In the genomic region with DNA sequence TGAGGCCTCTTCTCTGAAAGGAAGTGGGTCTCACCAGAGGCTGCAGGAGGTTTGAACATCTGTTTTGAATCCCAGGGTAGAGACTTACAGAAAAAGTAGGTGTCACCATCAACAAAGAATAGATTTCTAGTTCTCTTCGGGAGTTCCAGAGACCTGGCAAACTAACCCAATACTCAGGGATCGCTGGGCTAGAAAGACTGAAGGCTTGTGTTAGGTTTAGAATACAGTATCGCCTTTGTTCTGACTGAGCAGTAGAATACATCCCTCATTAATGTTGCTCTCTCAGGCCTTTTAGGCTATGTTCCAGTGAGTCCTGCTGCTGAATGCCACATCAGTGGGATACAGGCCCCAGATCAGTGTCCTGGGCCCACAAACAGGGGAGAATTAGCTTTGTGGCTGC, we compare ENCODE assay signal across 10 cellular contexts. TPM values are rescaled to one million over a fixed set of nuclear protein-coding genes. Genes with fewer than 3 reads are reported as not detected.
A peak's percentile ranks its signal among the peaks of the same experiment; 100 is the strongest.
DNase-seq lines count a peak whose midpoint lies in the region; ATAC-seq and TF ChIP-seq lines count a peak whose summit lies in the region.
"Had no signal": no experiment of that assay in that cellular context is flagged by ENCODE, and none has a peak within 500 bp of the region (broad histone marks: within the 10 kb centered on the region; RNA-seq: fewer than 3 reads in every experiment).

No MANE protein-coding gene starts in this region.

- H3K9me3 Mint-ChIP-seq in nephron, result no peaks in the 10 kb centered on the region
- H3K9me3 Mint-ChIP-seq: activated T-helper 1 cell treated with anti-CD3 and anti-CD28 coated beads, Interleukin-12 subunit alpha, Interleukin-12 subunit beta, Interleukin-2, Interleukin-4 antibody, amounts not matched to agents 30 ng/mL and 10 ng/mL and 1 ng/mL, durations not matched to agents 14 hours and 24 hours and 36 hours had no signal

- ATAC-seq in heart left ventricle (no peak), Right ventricle myocardium superior (ENCODE audit: poor library complexity) (no peak), aorta (ENCODE audit: low FRiP score) (no peak), HG02798 (IDR thresholded peaks at IDR 0.05; ENCODE audit: poor library complexity, unreplicated experiment) (no peak), GM18519 (IDR thresholded peaks at IDR 0.05; ENCODE audit: low FRiP score, unreplicated experiment) (no peak)

- H3K9me3 ChIP-seq in heart left ventricle (no peaks in the 10 kb centered on the region), aorta (ENCODE audit: control insufficient read depth, low read length) (no peaks in the 10 kb centered on the region)

- intact Hi-C loops in heart left ventricle (cut with DNase I), result no loop called here
- intact Hi-C loops in Right ventricle myocardium superior (cut with DNase I), result no loop called here
- intact Hi-C loops in aorta (cut with DNase I), result no loop called here

- H3K4me3 ChIP-seq in heart left ventricle (no peak overlapping the region), aorta (ENCODE audit: low read length in 2 of 2) (no peak overlapping the region)

- peak overlapping the region in 2 of 3 experiments; percentile 26 to 58 for H3K4me3 Mint-ChIP-seq in nephron
- H3K4me3 Mint-ChIP-seq: activated T-helper 1 cell treated with anti-CD3 and anti-CD28 coated beads, Interleukin-12 subunit alpha, Interleukin-12 subunit beta, Interleukin-2, Interleukin-4 antibody, amounts not matched to agents 30 ng/mL and 10 ng/mL and 1 ng/mL, durations not matched to agents 14 hours and 24 hours and 36 hours had no signal

- peak overlapping the region; percentile 89 to 96 (median 93) for H3K27ac Mint-ChIP-seq in nephron
- H3K27ac Mint-ChIP-seq: activated T-helper 1 cell treated with anti-CD3 and anti-CD28 coated beads, Interleukin-12 subunit alpha, Interleukin-12 subunit beta, Interleukin-2, Interleukin-4 antibody, amounts not matched to agents 30 ng/mL and 10 ng/mL and 1 ng/mL, durations not matched to agents 14 hours and 24 hours and 36 hours had no signal

- no peak for TF ChIP-seq CTCF in heart left ventricle (IDR thresholded peaks at IDR 0.05)
- no peak for TF ChIP-seq CTCF in nephron (IDR thresholded peaks at IDR 0.05; ENCODE audit: unreplicated experiment in 3 of 3)

- peak overlapping the region in 11 of 12 donors; percentile 22 to 87 (median 81) for H3K27ac ChIP-seq in heart left ventricle
- peak overlapping the region; percentile 98 for H3K27ac ChIP-seq in epithelial cell of prostate
- peak overlapping the region; percentile 93 to 98 for H3K27ac ChIP-seq in aorta (ENCODE audit: low read depth in 1 of 2, low read length in 2 of 2)

- no peaks in the 10 kb centered on the region for H3K36me3 Mint-ChIP-seq in nephron (ENCODE audit: low read depth)

- DNase-seq in heart left ventricle, result no peak
- no peak for DNase-seq in Right ventricle myocardium superior
- no peak for DNase-seq in epithelial cell of prostate (ENCODE audit: low read depth, low spot score)
- no peak for DNase-seq in aorta
- DNase-seq in HuH-7.5 (ENCODE audit: low spot score), result no peak
- DNase-seq: Kasumi-1 had no signal

- no peaks in the 10 kb centered on the region for H3K27me3 Mint-ChIP-seq in nephron (ENCODE audit: low read depth)

- H3K4me1 Mint-ChIP-seq in nephron, result peaks cover 78% of the 10 kb centered on the region

- H3K4me1 ChIP-seq in heart left ventricle (peaks cover 16 to 85% (median 62%) of the 10 kb centered on the region in 12 donors), aorta (ENCODE audit: control insufficient read depth in 1 of 2, insufficient read depth in 2 of 2, low read length in 2 of 2) (peaks cover 21 to 46% of the 10 kb centered on the region in 2 donors)

- no peak for TF ChIP-seq POLR2A in heart left ventricle (IDR thresholded peaks at IDR 0.05)

- 58 to 77% (median 69%) methylated on average over 3 of the region's 3 CpGs for WGBS in heart left ventricle, 4 donors
- WGBS in aorta, 2 donors, result 34 to 47% methylated on average over 3 of the region's 3 CpGs

- H3K36me3 ChIP-seq in heart left ventricle (no peaks in the 10 kb centered on the region), aorta (ENCODE audit: control insufficient read depth in 1 of 2, insufficient read depth in 2 of 2, low read length in 1 of 2) (no peaks in the 10 kb centered on the region)

- no peaks in the 10 kb centered on the region for H3K27me3 ChIP-seq in heart left ventricle
- no peaks in the 10 kb centered on the region for H3K27me3 ChIP-seq in aorta (ENCODE audit: control insufficient read depth in 1 of 2, insufficient read depth in 2 of 2, low read length in 1 of 2)

RNA-seq across cellular contexts. Expression of gene RUSC2, which starts 27.2 kb away (rescaled TPM):
- 10 to 100 TPM; 23.0 to 56.1 (median 30.5) TPM for total RNA-seq in heart left ventricle
- polyA plus RNA-seq in heart left ventricle, result 10 to 100 TPM; 23.8 to 38.0 TPM
- total RNA-seq in Right ventricle myocardium superior, result 25.7 TPM
- total RNA-seq in aorta, result 100 to 1,000 TPM in 1 of 2 donors, 10 to 100 TPM in 1; 65.8 to 112 TPM
- polyA plus RNA-seq in aorta, result 10 to 100 TPM; 11.0 to 58.3 TPM
